Comparison of ENCODE assay signal across 8 cellular contexts in the genomic region with DNA sequence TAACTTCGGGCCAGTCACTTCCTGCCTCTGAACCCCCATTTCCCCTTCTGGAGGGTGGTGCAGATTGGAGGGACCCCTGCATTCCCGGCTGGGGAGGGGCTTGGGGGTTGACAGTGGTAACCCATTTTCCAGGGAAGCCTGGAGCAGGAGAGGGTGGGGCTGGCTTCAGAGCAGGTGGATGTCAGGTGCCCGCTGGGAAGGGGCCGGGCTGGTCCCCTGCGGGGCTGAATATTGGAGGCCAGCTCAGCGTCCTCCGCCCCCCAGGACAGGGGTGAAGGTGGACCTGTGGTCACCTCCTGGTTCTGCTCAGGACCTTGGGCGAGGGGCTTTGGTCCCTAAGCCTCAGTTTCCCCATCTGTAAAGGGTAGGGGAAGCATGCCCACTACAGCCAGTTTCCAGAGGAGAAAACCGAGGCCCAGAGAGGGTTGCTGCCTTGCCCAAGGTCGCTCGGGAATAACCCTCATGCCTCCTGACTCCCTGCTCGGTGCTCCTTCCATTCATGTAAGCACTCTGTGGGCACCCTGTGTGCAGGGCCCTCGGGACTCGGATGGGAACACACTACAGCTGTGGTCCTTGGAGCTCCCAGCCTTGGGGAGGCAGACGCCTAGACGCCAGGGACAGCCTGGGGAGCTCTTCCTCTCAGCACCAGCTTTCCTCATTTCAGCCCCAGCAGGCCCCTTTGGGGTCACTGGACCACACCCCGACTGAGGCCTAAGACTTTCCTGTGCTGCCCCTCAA. TPM values are rescaled to one million over a fixed set of nuclear protein-coding genes. Genes with fewer than 3 reads are reported as not detected.
A peak's percentile ranks its signal among the peaks of the same experiment; 100 is the strongest.
DNase-seq lines count a peak whose midpoint lies in the region; ATAC-seq, FAIRE-seq and TF ChIP-seq lines count a peak whose summit lies in the region.

No MANE protein-coding gene starts in this region.

- H3K4me1 ChIP-seq in ES-I3 (ENCODE audit: insufficient read depth, low read length), result no peaks in the 10 kb centered on the region; the same call in 1 of the 2 replicates
- H3K4me1 ChIP-seq in OCI-LY1 (ENCODE audit: insufficient read depth, low read length, severe bottlenecking), result peaks cover 11% of the 10 kb centered on the region
- H3K4me1 ChIP-seq in esophagus (ENCODE audit: control insufficient read depth in 2 of 2, insufficient read depth in 2 of 2, low read length in 1 of 2), result peaks cover 10 to 13% of the 10 kb centered on the region in 2 donors
- peaks cover 2% of the 10 kb centered on the region for H3K4me1 ChIP-seq in parathyroid adenoma

- DNase-seq in ureter (ENCODE audit: low spot score), result no peak
- DNase-seq in urothelium cell line (ENCODE audit: low spot score), result no peak

- WGBS in esophagus, 2 donors, result 51 to 58% methylated on average over 17 of the region's 17 CpGs

- no peaks in the 10 kb centered on the region for H3K27me3 ChIP-seq in OCI-LY1 (ENCODE audit: insufficient read depth, low read length)
- H3K27me3 ChIP-seq in esophagus (ENCODE audit: control insufficient read depth in 1 of 2, insufficient read depth in 2 of 2, low read length in 2 of 2), result no peaks in the 10 kb centered on the region
- no peaks in the 10 kb centered on the region for H3K27me3 ChIP-seq in parathyroid adenoma (ENCODE audit: control insufficient read depth, insufficient read depth, low read length)

- H3K9ac ChIP-seq in ES-I3 (ENCODE audit: low read depth, low read length) (peak overlapping the region; percentile 79; the same call in 1 of the 2 replicates), OCI-LY1 (ENCODE audit: low read length) (peak overlapping the region; percentile 86), parathyroid adenoma (no peak overlapping the region)

- H3K4me3 ChIP-seq in OCI-LY1 (ENCODE audit: low read depth, low read length, poor library complexity, severe bottlenecking), result peak overlapping the region; percentile 98
- peak overlapping the region; percentile 85 to 98 for H3K4me3 ChIP-seq in esophagus (ENCODE audit: low read depth in 1 of 2, low read length in 2 of 2)
- H3K4me3 ChIP-seq in parathyroid adenoma (ENCODE audit: low read depth, low read length), result peak overlapping the region; percentile 52

- FAIRE-seq in urothelium cell line (lab: Jason Lieb, UNC), result no peak

- H4K20me1 ChIP-seq in OCI-LY1 (ENCODE audit: insufficient read depth, low read length), result no peaks in the 10 kb centered on the region

- H3K9me3 ChIP-seq in ES-I3 (ENCODE audit: control insufficient read depth, insufficient read depth, low read length), result no peaks in the 10 kb centered on the region
- no peaks in the 10 kb centered on the region for H3K9me3 ChIP-seq in OCI-LY1 (ENCODE audit: low read length)
- H3K9me3 ChIP-seq in esophagus (ENCODE audit: control insufficient read depth in 2 of 2, insufficient read depth in 1 of 2, low read depth in 1 of 2, low read length in 1 of 2), result peaks cover 0 to 3% of the 10 kb centered on the region in 2 donors
- H3K9me3 ChIP-seq in parathyroid adenoma (ENCODE audit: control insufficient read depth, low read length), result no peaks in the 10 kb centered on the region

- H2AFZ ChIP-seq in OCI-LY1 (ENCODE audit: low read length) (no peak overlapping the region), parathyroid adenoma (peak overlapping the region; percentile 87)

- H3F3A ChIP-seq in OCI-LY1 (ENCODE audit: insufficient read depth, low read length), result no peaks in the 10 kb centered on the region

- peak overlapping the region; percentile 87 for H3K4me2 ChIP-seq in OCI-LY1 (ENCODE audit: low read length)
- peak overlapping the region; percentile 80 for H3K4me2 ChIP-seq in parathyroid adenoma (ENCODE audit: low read length)

- no peaks in the 10 kb centered on the region for H3K79me2 ChIP-seq in OCI-LY1 (ENCODE audit: insufficient read depth, low read length)
- no peaks in the 10 kb centered on the region for H3K79me2 ChIP-seq in parathyroid adenoma

- no peaks in the 10 kb centered on the region for H3K9me2 ChIP-seq in OCI-LY1 (ENCODE audit: low read depth, low read length)

- no peak for ATAC-seq in HG02642 (IDR thresholded peaks at IDR 0.05; ENCODE audit: poor library complexity, unreplicated experiment)
- ATAC-seq in GM21381 (IDR thresholded peaks at IDR 0.05; ENCODE audit: unreplicated experiment), result no peak

- no peak for TF ChIP-seq CTCF in OCI-LY1 (IDR thresholded peaks at IDR 0.05; ENCODE audit: low read length)
- no peak for TF ChIP-seq CTCF in parathyroid adenoma (IDR thresholded peaks at IDR 0.05)

- no peaks in the 10 kb centered on the region for H3K36me3 ChIP-seq in ES-I3 (ENCODE audit: insufficient read depth, low read length)
- H3K36me3 ChIP-seq in OCI-LY1 (ENCODE audit: insufficient read depth, low read length), result peaks cover 18% of the 10 kb centered on the region
- peaks cover 0 to 33% of the 10 kb centered on the region in 2 donors for H3K36me3 ChIP-seq in esophagus (ENCODE audit: control insufficient read depth in 2 of 2, insufficient read depth in 2 of 2, low read length in 1 of 2)
- no peaks in the 10 kb centered on the region for H3K36me3 ChIP-seq in parathyroid adenoma (ENCODE audit: control insufficient read depth, insufficient read depth, low read length)

- H3K27ac ChIP-seq in OCI-LY1 (ENCODE audit: low read depth, low read length, poor library complexity, severe bottlenecking), result no peak overlapping the region
- H3K27ac ChIP-seq in esophagus (ENCODE audit: low read depth in 2 of 2, low read length in 1 of 2), result peak overlapping the region; percentile 26 to 79
- no peak overlapping the region for H3K27ac ChIP-seq in parathyroid adenoma

RNA-seq across cellular contexts. Expression of gene MAN2B2, which starts 0.7 kb away (rescaled TPM):
- polyA plus RNA-seq in esophagus, result 1 to 10 TPM; 6.5 to 7.3 TPM
- 37.3 TPM for total RNA-seq in ureter

Comparison
In these comparisons a context has a peak if more than half of its experiments do, and no peak if none do; other contexts are left out.
1. H3K27ac ChIP-seq: peak in esophagus (2 of 2); none in OCI-LY1 (single experiment) and parathyroid adenoma (single experiment).
2. Peak in every context shown above with its lines, with median percentiles within 50 percentile points of each other: H3K4me3 ChIP-seq.